In the genomic region with DNA sequence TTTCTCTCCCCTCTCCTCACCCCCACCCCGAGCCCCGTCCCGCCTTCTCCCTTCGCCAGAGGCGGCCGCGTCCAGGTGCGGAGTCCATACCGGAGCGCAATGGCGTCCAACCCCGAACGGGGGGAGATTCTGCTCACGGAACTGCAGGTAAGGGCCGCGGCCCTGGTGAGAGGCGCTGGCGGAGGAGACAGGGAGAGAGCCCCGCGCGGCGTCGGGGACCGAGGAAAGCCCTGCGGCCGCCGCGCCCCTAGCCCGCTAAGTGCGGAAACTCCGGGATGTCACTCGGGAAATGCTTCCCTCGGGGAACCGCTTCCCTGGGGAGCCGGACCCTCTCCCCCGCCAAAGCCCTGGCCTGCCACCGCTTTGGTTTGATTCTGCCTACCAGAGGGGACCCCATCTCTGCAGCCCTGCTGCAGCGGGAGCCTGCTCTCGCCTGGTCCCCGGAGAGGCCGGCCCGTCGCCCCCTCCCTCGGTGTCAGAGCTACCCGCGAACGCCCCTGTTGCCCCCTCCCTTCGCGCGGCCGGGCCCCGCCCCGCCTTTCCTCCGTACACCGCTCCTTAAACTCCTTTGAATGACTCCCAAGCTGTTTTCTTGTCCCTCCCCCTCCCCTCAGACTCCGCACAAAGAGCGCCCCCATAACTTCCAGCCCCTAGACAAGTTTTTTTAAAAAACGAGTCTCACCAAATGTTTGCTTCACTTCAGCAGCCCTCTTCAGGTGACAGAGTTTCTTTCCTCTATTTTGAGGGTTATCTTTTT, we compare ENCODE assay signal across 8 cellular contexts. TPM values are rescaled to one million over a fixed set of nuclear protein-coding genes. Genes with fewer than 3 reads are reported as not detected.
DNase-seq lines count a peak whose midpoint lies in the region; ATAC-seq and TF ChIP-seq lines count a peak whose summit lies in the region.

No MANE protein-coding gene starts in this region.

- ATAC-seq in HG02943 (IDR thresholded peaks at IDR 0.05; ENCODE audit: low read depth, unreplicated experiment): peak; percentile 41

- TF ChIP-seq POLR2A in breast epithelium (IDR thresholded peaks at IDR 0.05): no peak

- no peaks in the 10 kb centered on the region for H3K9me3 Mint-ChIP-seq in immature natural killer cell

- H3K4me1 Mint-ChIP-seq in immature natural killer cell: peaks cover 27 to 57% of the 10 kb centered on the region in 2 donors

- no peaks in the 10 kb centered on the region for H3K36me3 Mint-ChIP-seq in immature natural killer cell

- peaks cover 0 to 8% of the 10 kb centered on the region in 2 donors for H3K4me1 ChIP-seq in breast epithelium

- intact Hi-C loops in breast epithelium (cut with DNase I; ENCODE audit: low total_unique reads): no loop called here

- no peaks in the 10 kb centered on the region for H3K36me3 ChIP-seq in breast epithelium

- peak overlapping the region; percentile 95 for H3K27ac ChIP-seq in breast epithelium

- H3K4me3 ChIP-seq in breast epithelium: peak overlapping the region; percentile 96 to 99 (median 97)

- H3K9me3 ChIP-seq in breast epithelium: no peaks in the 10 kb centered on the region

- H3K27ac Mint-ChIP-seq in immature natural killer cell: peak overlapping the region; percentile 95 to 99 (median 96)

- DNase-seq in NCI-H187 (lab: John Stamatoyannopoulos, UW): peak; percentile 28 to 41
- no peak for DNase-seq in NCI-H187 treated with DMSO at 0.1 percent for 48 hours (lab: John Stamatoyannopoulos, UW)
- peak; percentile 31 for DNase-seq in NCI-H2029 treated with DMSO at 0.1 percent for 48 hours (lab: John Stamatoyannopoulos, UW)
- peak; percentile 85 for DNase-seq in UCSD-AML1 (lab: John Stamatoyannopoulos, UW; ENCODE audit: unreplicated experiment)
- peak; percentile 36 to 52 for DNase-seq in breast epithelium (ENCODE audit: low spot score in 2 of 2)
- DNase-seq in immature natural killer cell: peak; percentile 42 to 48 (median 46)
- DNase-seq in stimulated activated CD4-positive, alpha-beta T cell treated with anti-CD3 and anti-CD28 coated beads, Interleukin-12 subunit alpha, Interleukin-12 subunit beta, amount 100 ng/mL, for 4 hours: peak; percentile 48

- no peak for TF ChIP-seq CTCF in breast epithelium (IDR thresholded peaks at IDR 0.05)

- peaks cover 10 to 13% (median 11%) of the 10 kb centered on the region in 3 donors for H3K27me3 Mint-ChIP-seq in immature natural killer cell (ENCODE audit: low read depth in 3 of 3)

- no peaks in the 10 kb centered on the region for H3K27me3 ChIP-seq in breast epithelium

- peak overlapping the region; percentile 91 to 99 (median 98) for H3K4me3 Mint-ChIP-seq in immature natural killer cell

RNA-seq across cellular contexts. Expression of a gene that starts 0.6 kb away (rescaled TPM):
- total RNA-seq in breast epithelium: 10 to 100 TPM; 47.0 to 75.5 (median 60.3) TPM
- 1 to 10 TPM; 4.0 to 6.9 (median 5.4) TPM for polyA plus RNA-seq in immature natural killer cell
